In genomic region chr14:105272623-105273022, GRCh38 we compare ENCODE assay signal across 1 cellular context.
TF ChIP-seq lines count a peak whose summit lies in the region.

No MANE protein-coding gene starts in this region.

TF ChIP-seq in HEK293, 187 proteins besides CTCF, POLR2A, EP300 and RAD21 (continued from another document):
- TF ChIP-seq REST (tag by site-specific recombination; IDR thresholded peaks at IDR 0.05) (no peak), ZNF138 (tag by site-specific recombination; IDR thresholded peaks at IDR 0.05; ENCODE audit: borderline replicate concordance) (no peak), ZNF274 (IDR thresholded peaks at IDR 0.05; ENCODE audit: low read length) (no peak), ZNF274 (tag by site-specific recombination; IDR thresholded peaks at IDR 0.05; ENCODE audit: borderline replicate concordance) (no peak), KLF17 (tag by site-specific recombination; IDR thresholded peaks at IDR 0.05) (no peak)
